ENCODE assay signal across 6 cellular contexts in genomic region chr5:141681295-141681694, GRCh38. TPM values are rescaled to one million over a fixed set of nuclear protein-coding genes. Genes with fewer than 3 reads are reported as not detected.
DNase-seq lines count a peak whose midpoint lies in the region; ATAC-seq and TF ChIP-seq lines count a peak whose summit lies in the region.

No MANE protein-coding gene starts in this region.

- 77% methylated on average over 2 of the region's 2 CpGs for WGBS in liver

- H3K4me1 ChIP-seq in liver (ENCODE audit: control insufficient read depth in 4 of 4, insufficient read depth in 4 of 4, low read length in 3 of 4): peaks cover 2 to 13% (median 5%) of the 10 kb centered on the region in 4 donors

- H3K27me3 ChIP-seq in liver (ENCODE audit: control insufficient read depth in 4 of 4, insufficient read depth in 4 of 4, low read length in 3 of 4): no peaks in the 10 kb centered on the region

- H3K4me3 ChIP-seq in AG10803 (ENCODE audit: low read length) (peak overlapping the region; percentile 59), liver (ENCODE audit: low read depth in 1 of 3, low read length in 3 of 3) (peak overlapping the region in 1 of 3 donors; percentile 43)

- CTCF ChIA-PET in activated CD4-positive, alpha-beta memory T cell treated with anti-CD3 and anti-CD28 coated beads, Interleukin-2, amount 10 ng/mL, durations not matched to agents 7 days and 5 days (lab: Charles Lee): interaction anchor here (3.2 to 3.7 kb wide), 2 partner anchors 11 to 279 kb away, joined by 23 to 55 read pairs; no protein-coding TSS in a partner anchor

- DNase-seq in AG10803 (ENCODE audit: low read depth) (no peak), ecto neural progenitor cell (ENCODE audit: low spot score) (no peak)
- DNase-seq in activated CD4-positive, alpha-beta memory T cell treated with anti-CD3 and anti-CD28 coated beads, Interleukin-2, amount 10 ng/mL, durations not matched to agents 7 days and 5 days: no peak

- no peaks in the 10 kb centered on the region for H3K9me3 ChIP-seq in liver (ENCODE audit: control insufficient read depth in 4 of 4, low read length in 3 of 4)

- H3K36me3 ChIP-seq in liver (ENCODE audit: control insufficient read depth in 4 of 4, insufficient read depth in 3 of 4, low read depth in 1 of 4, low read length in 3 of 4): no peaks in the 10 kb centered on the region

- TF ChIP-seq CTCF in AG10803 (conservative IDR thresholded peaks at IDR 0.05; ENCODE audit: low read length): no peak
- no peak for TF ChIP-seq CTCF in liver (IDR thresholded peaks at IDR 0.05; ENCODE audit: low read depth, low read length, missing input control)

- peak overlapping the region in 1 of 2 donors; percentile 24 for H3K9ac ChIP-seq in liver (ENCODE audit: low read depth in 1 of 2, low read length in 2 of 2)

- no peak for ATAC-seq in GM18861 (IDR thresholded peaks at IDR 0.05; ENCODE audit: unreplicated experiment)
- ATAC-seq in HG02981 (IDR thresholded peaks at IDR 0.05; ENCODE audit: unreplicated experiment): no peak

- no peaks in the 10 kb centered on the region for H3K9me3 Mint-ChIP-seq in activated CD4-positive, alpha-beta memory T cell treated with anti-CD3 and anti-CD28 coated beads, Interleukin-2, amount 10 ng/mL, durations not matched to agents 7 days and 5 days

- H3K27ac ChIP-seq in liver (ENCODE audit: low read depth in 1 of 2, low read length in 2 of 2): peak overlapping the region; percentile 67 to 75

- peaks cover 41% of the 10 kb centered on the region for H3K4me1 Mint-ChIP-seq in activated CD4-positive, alpha-beta memory T cell treated with anti-CD3 and anti-CD28 coated beads, Interleukin-2, amount 10 ng/mL, durations not matched to agents 7 days and 5 days

- H3K4me3 Mint-ChIP-seq in activated CD4-positive, alpha-beta memory T cell treated with anti-CD3 and anti-CD28 coated beads, Interleukin-2, amount 10 ng/mL, durations not matched to agents 7 days and 5 days: peak overlapping the region; percentile 60

- H3K36me3 Mint-ChIP-seq in activated CD4-positive, alpha-beta memory T cell treated with anti-CD3 and anti-CD28 coated beads, Interleukin-2, amount 10 ng/mL, durations not matched to agents 7 days and 5 days (ENCODE audit: low read depth): peaks cover 5% of the 10 kb centered on the region

- no peak for TF ChIP-seq RAD21 in liver (IDR thresholded peaks at IDR 0.05)

- peak overlapping the region; percentile 18 for H3K27ac Mint-ChIP-seq in activated CD4-positive, alpha-beta memory T cell treated with anti-CD3 and anti-CD28 coated beads, Interleukin-2, amount 10 ng/mL, durations not matched to agents 7 days and 5 days

- POLR2A ChIA-PET in activated CD4-positive, alpha-beta memory T cell treated with anti-CD3 and anti-CD28 coated beads, Interleukin-2, amount 10 ng/mL, durations not matched to agents 7 days and 5 days (lab: Charles Lee): interaction anchor here (1.4 to 3.6 kb wide), 2 partner anchors 11 to 12 kb away, joined by 3 to 15 read pairs; no protein-coding TSS in a partner anchor

- H3K27me3 Mint-ChIP-seq in activated CD4-positive, alpha-beta memory T cell treated with anti-CD3 and anti-CD28 coated beads, Interleukin-2, amount 10 ng/mL, durations not matched to agents 7 days and 5 days: peaks cover 5% of the 10 kb centered on the region

TF ChIP-seq in liver, 16 proteins besides CTCF, POLR2A, EP300 and RAD21:
- TF ChIP-seq ATF3 (IDR thresholded peaks at IDR 0.05) (no peak), NR2F2 (IDR thresholded peaks at IDR 0.05) (peak; percentile 7), HNF4A (conservative IDR thresholded peaks at IDR 0.05) (no peak)

RNA-seq across cellular contexts. Expression of gene ARAP3, which starts 0.7 kb away (rescaled TPM):
- total RNA-seq in activated CD4-positive, alpha-beta memory T cell treated with anti-CD3 and anti-CD28 coated beads, Interleukin-2, amount 10 ng/mL, durations not matched to agents 7 days and 5 days: 10 to 100 TPM; 13.6 to 13.9 TPM
- 1 to 10 TPM; 1.9 to 4.7 TPM for total RNA-seq in liver
- polyA plus RNA-seq in liver: 1 to 10 TPM; 1.6 to 2.3 TPM

RNA-seq across cellular contexts. Expression of gene FCHSD1, which starts 30.1 kb away (rescaled TPM):
- total RNA-seq in activated CD4-positive, alpha-beta memory T cell treated with anti-CD3 and anti-CD28 coated beads, Interleukin-2, amount 10 ng/mL, durations not matched to agents 7 days and 5 days: 10 to 100 TPM; 69.8 to 71.8 TPM
- total RNA-seq in liver: 1 to 10 TPM; 2.4 to 6.4 TPM
- polyA plus RNA-seq in liver: 1 to 10 TPM; 1.3 to 2.1 TPM

RNA-seq across cellular contexts. Expression of gene RELL2, which starts 44.5 kb away (rescaled TPM):
- 10 to 100 TPM; 18.8 to 19.4 TPM for total RNA-seq in activated CD4-positive, alpha-beta memory T cell treated with anti-CD3 and anti-CD28 coated beads, Interleukin-2, amount 10 ng/mL, durations not matched to agents 7 days and 5 days
- total RNA-seq in liver: 1 to 10 TPM in 1 of 2 donors, under 1 TPM in 1; 0.47 to 1.3 TPM
- polyA plus RNA-seq in liver: 1 to 10 TPM in 1 of 2 donors, under 1 TPM in 1; 0.61 to 1.2 TPM

RNA-seq across cellular contexts. Expression of gene HDAC3, which starts 44.6 kb away (rescaled TPM):
- 10 to 100 TPM; 72.0 to 77.9 TPM for total RNA-seq in activated CD4-positive, alpha-beta memory T cell treated with anti-CD3 and anti-CD28 coated beads, Interleukin-2, amount 10 ng/mL, durations not matched to agents 7 days and 5 days
- total RNA-seq in liver: 10 to 100 TPM; 42.3 to 45.3 TPM
- 10 to 100 TPM; 20.1 to 28.0 TPM for polyA plus RNA-seq in liver

Comparison
In these comparisons a context has a peak if more than half of its experiments do, and no peak if none do; other contexts are left out.
1. RNA of gene FCHSD1, which starts 30.1 kb away (total RNA-seq): 69.8 to 71.8 TPM in activated CD4-positive, alpha-beta memory T cell treated with anti-CD3 and anti-CD28 coated beads, Interleukin-2, amount 10 ng/mL, durations not matched to agents 7 days and 5 days; 2.4 to 6.4 TPM in liver; every median in the first group is over 4 times any median in the second.
2. RNA of gene RELL2, which starts 44.5 kb away (total RNA-seq): 18.8 to 19.4 TPM in activated CD4-positive, alpha-beta memory T cell treated with anti-CD3 and anti-CD28 coated beads, Interleukin-2, amount 10 ng/mL, durations not matched to agents 7 days and 5 days; 0.47 to 1.3 TPM in liver; every median in the first group is over 4 times any median in the second.